Comparison of ENCODE assay signal across 1 cellular context in genomic region chr4:25500626-25501318, GRCh38.
TF ChIP-seq lines count a peak whose summit lies in the region.

No MANE protein-coding gene starts in this region.

TF ChIP-seq in SK-N-SH, 30 proteins besides CTCF, POLR2A, EP300 and RAD21 (continued from another document):
- TF ChIP-seq EZH2phosphoT487 (IDR thresholded peaks at IDR 0.05; ENCODE audit: borderline replicate concordance, low read depth) (no peak), FOSL2 (IDR thresholded peaks at IDR 0.05; ENCODE audit: borderline replicate concordance, low read depth) (no peak)
TF ChIP-seq in SK-N-SH: peak in this region for 0.
